Comparison of ENCODE assay signal across 8 cellular contexts in genomic region chr6:27205375-27206278, GRCh38. TPM values are rescaled to one million over a fixed set of nuclear protein-coding genes. Genes with fewer than 3 reads are reported as not detected.
DNase-seq lines count a peak whose midpoint lies in the region; ATAC-seq and TF ChIP-seq lines count a peak whose summit lies in the region.

No MANE protein-coding gene starts in this region.

- peak; percentile 11 for DNase-seq in SK-MEL-5 (ENCODE audit: low read depth, low spot score)
- no peak for DNase-seq in central memory CD8-positive, alpha-beta T cell (ENCODE audit: low spot score in 2 of 2)
- peak; percentile 44 for DNase-seq in neural progenitor cell (ENCODE audit: low spot score)
- DNase-seq in LoVo (ENCODE audit: low spot score) = no peak
- no peak for DNase-seq in cardiac septum (ENCODE audit: low spot score)

- H3K4me3 Mint-ChIP-seq in central memory CD8-positive, alpha-beta T cell = peak overlapping the region; percentile 18
- peak overlapping the region; percentile 67 for H3K4me3 Mint-ChIP-seq in neural progenitor cell

- H3K9ac ChIP-seq in ES-I3 (ENCODE audit: low read depth, low read length) = peak overlapping the region; percentile 83
- no peak overlapping the region for H3K9ac ChIP-seq in neural progenitor cell

- in situ Hi-C loops in SK-MEL-5 (cut with HindIII; ENCODE audit: low pct_unique_long_range_greater_than_20kb, low sequenced_read_pairs) = no loop called here

- no peaks in the 10 kb centered on the region for H3K79me2 ChIP-seq in neural progenitor cell (ENCODE audit: low read depth)

- H3K36me3 ChIP-seq in ES-I3 (ENCODE audit: insufficient read depth, low read length) (no peaks in the 10 kb centered on the region), neural progenitor cell (no peaks in the 10 kb centered on the region)

- H3K27ac Mint-ChIP-seq in central memory CD8-positive, alpha-beta T cell (ENCODE audit: low read depth) = no peak overlapping the region
- no peak overlapping the region for H3K27ac Mint-ChIP-seq in neural progenitor cell

- H3K27ac ChIP-seq in neural progenitor cell = no peak overlapping the region

- no peak for TF ChIP-seq POLR2A in GM18505 (IDR thresholded peaks at IDR 0.05; ENCODE audit: borderline replicate concordance, extremely low read depth, insufficient read depth, insufficient read length)

- peaks cover 4% of the 10 kb centered on the region for H3F3A ChIP-seq in neural progenitor cell (ENCODE audit: low read depth)

- intact Hi-C loops in cardiac septum (cut with DNase I) = no loop called here

- peak overlapping the region; percentile 58 for H2AFZ ChIP-seq in neural progenitor cell (replicated peaks)

- no peaks in the 10 kb centered on the region for H3K36me3 Mint-ChIP-seq in central memory CD8-positive, alpha-beta T cell (ENCODE audit: insufficient read depth)
- no peaks in the 10 kb centered on the region for H3K36me3 Mint-ChIP-seq in neural progenitor cell

- no peaks in the 10 kb centered on the region; the same call in 1 of the 2 replicates for H3K4me1 ChIP-seq in ES-I3 (ENCODE audit: insufficient read depth, low read length)
- peaks cover 9% of the 10 kb centered on the region for H3K4me1 ChIP-seq in neural progenitor cell

- no peak for ATAC-seq in central memory CD8-positive, alpha-beta T cell (replicated peaks; ENCODE audit: extremely low read depth, poor library complexity, severe bottlenecking)
- ATAC-seq in GM18505 (IDR thresholded peaks at IDR 0.05; ENCODE audit: unreplicated experiment) (no peak), HG03039 (IDR thresholded peaks at IDR 0.05; ENCODE audit: unreplicated experiment) (no peak)

- peaks cover 60% of the 10 kb centered on the region for H3K27me3 ChIP-seq in neural progenitor cell

- H3K4me3 ChIP-seq in neural progenitor cell = peak overlapping the region; percentile 47

- H3K9me3 Mint-ChIP-seq in central memory CD8-positive, alpha-beta T cell = no peaks in the 10 kb centered on the region
- no peaks in the 10 kb centered on the region for H3K9me3 Mint-ChIP-seq in neural progenitor cell

- TF ChIP-seq CTCF in neural progenitor cell (IDR thresholded peaks at IDR 0.05) = no peak

- H3K4me1 Mint-ChIP-seq in central memory CD8-positive, alpha-beta T cell = peaks cover 5% of the 10 kb centered on the region
- H3K4me1 Mint-ChIP-seq in neural progenitor cell = peaks cover 5% of the 10 kb centered on the region

- H3K27me3 Mint-ChIP-seq in central memory CD8-positive, alpha-beta T cell = peaks cover 70% of the 10 kb centered on the region
- H3K27me3 Mint-ChIP-seq in neural progenitor cell (ENCODE audit: insufficient read depth, low read depth) = peaks cover 9% of the 10 kb centered on the region

- no peaks in the 10 kb centered on the region for H3K9me3 ChIP-seq in ES-I3 (ENCODE audit: control insufficient read depth, insufficient read depth, low read length)
- no peaks in the 10 kb centered on the region for H3K9me3 ChIP-seq in neural progenitor cell (ENCODE audit: low read depth)

- peak overlapping the region; percentile 74 for H3K4me2 ChIP-seq in neural progenitor cell

- H4K20me1 ChIP-seq in neural progenitor cell (ENCODE audit: low read depth) = no peaks in the 10 kb centered on the region

RNA-seq across cellular contexts. Expression of gene PRSS16, which starts 41.9 kb away (rescaled TPM):
- 4.9 and 5.2 TPM in 2 replicates for total RNA-seq in SK-MEL-5 (2014; rRNA removed; shearing (Covaris generic))
- polyA plus RNA-seq in SK-MEL-5 (2015; cell fraction: cytosol; rRNA removed) = 8.9 and 14.3 TPM in 2 replicates
- polyA plus RNA-seq in SK-MEL-5 (2015; cell fraction: nucleus; rRNA removed) = 14.2 and 30.3 TPM in 2 replicates
- 4.3 and 7.2 TPM in 2 replicates for total RNA-seq in neural progenitor cell (ENCODE audit: low replicate concordance)
- total RNA-seq in cardiac septum = not detected

Comparison
In these comparisons a context has a peak if more than half of its experiments do, and no peak if none do; other contexts are left out.
1. DNase-seq: peak in SK-MEL-5 (single experiment) and neural progenitor cell (single experiment); none in central memory CD8-positive, alpha-beta T cell (0 of 2), LoVo (single experiment) and cardiac septum (single experiment).